Comparison of ENCODE assay signal across 1 cellular context in genomic region chr11:86261328-86261727, GRCh38.
TF ChIP-seq lines count a peak whose summit lies in the region.

No MANE protein-coding gene starts in this region.

TF ChIP-seq in GM12878, 131 proteins besides CTCF, POLR2A, EP300 and RAD21:
- TF ChIP-seq SREBF2 (IDR thresholded peaks at IDR 0.05; ENCODE audit: low read length): no peak
- no peak for TF ChIP-seq CREM (IDR thresholded peaks at IDR 0.05; ENCODE audit: low read depth)
- TF ChIP-seq, protein P1, sequence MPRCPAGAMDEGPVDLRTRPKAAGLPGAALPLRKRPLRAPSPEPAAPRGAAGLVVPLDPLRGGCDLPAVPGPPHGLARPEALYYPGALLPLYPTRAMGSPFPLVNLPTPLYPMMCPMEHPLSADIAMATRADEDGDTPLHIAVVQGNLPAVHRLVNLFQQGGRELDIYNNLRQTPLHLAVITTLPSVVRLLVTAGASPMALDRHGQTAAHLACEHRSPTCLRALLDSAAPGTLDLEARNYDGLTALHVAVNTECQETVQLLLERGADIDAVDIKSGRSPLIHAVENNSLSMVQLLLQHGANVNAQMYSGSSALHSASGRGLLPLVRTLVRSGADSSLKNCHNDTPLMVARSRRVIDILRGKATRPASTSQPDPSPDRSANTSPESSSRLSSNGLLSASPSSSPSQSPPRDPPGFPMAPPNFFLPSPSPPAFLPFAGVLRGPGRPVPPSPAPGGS (IDR thresholded peaks at IDR 0.05; ENCODE audit: borderline replicate concordance, insufficient read depth, low read depth, low read length, poor library complexity, severe bottlenecking): no peak
- no peak for TF ChIP-seq HDAC6 (IDR thresholded peaks at IDR 0.05; ENCODE audit: unreplicated experiment)
- TF ChIP-seq, protein P2, sequence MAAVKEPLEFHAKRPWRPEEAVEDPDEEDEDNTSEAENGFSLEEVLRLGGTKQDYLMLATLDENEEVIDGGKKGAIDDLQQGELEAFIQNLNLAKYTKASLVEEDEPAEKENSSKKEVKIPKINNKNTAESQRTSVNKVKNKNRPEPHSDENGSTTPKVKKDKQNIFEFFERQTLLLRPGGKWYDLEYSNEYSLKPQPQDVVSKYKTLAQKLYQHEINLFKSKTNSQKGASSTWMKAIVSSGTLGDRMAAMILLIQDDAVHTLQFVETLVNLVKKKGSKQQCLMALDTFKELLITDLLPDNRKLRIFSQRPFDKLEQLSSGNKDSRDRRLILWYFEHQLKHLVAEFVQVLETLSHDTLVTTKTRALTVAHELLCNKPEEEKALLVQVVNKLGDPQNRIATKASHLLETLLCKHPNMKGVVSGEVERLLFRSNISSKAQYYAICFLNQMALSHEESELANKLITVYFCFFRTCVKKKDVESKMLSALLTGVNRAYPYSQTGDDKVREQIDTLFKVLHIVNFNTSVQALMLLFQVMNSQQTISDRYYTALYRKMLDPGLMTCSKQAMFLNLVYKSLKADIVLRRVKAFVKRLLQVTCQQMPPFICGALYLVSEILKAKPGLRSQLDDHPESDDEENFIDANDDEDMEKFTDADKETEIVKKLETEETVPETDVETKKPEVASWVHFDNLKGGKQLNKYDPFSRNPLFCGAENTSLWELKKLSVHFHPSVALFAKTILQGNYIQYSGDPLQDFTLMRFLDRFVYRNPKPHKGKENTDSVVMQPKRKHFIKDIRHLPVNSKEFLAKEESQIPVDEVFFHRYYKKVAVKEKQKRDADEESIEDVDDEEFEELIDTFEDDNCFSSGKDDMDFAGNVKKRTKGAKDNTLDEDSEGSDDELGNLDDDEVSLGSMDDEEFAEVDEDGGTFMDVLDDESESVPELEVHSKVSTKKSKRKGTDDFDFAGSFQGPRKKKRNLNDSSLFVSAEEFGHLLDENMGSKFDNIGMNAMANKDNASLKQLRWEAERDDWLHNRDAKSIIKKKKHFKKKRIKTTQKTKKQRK (IDR thresholded peaks at IDR 0.05; ENCODE audit: low read depth, low read length): no peak
- TF ChIP-seq SKIL (IDR thresholded peaks at IDR 0.05; ENCODE audit: low read depth, poor library complexity, severe bottlenecking): no peak
- TF ChIP-seq ESRRA (IDR thresholded peaks at IDR 0.05; ENCODE audit: low read length): no peak
- TF ChIP-seq YBX1 (IDR thresholded peaks at IDR 0.05): no peak
- TF ChIP-seq ZNF217 (IDR thresholded peaks at IDR 0.05): no peak
- TF ChIP-seq, protein P3, sequence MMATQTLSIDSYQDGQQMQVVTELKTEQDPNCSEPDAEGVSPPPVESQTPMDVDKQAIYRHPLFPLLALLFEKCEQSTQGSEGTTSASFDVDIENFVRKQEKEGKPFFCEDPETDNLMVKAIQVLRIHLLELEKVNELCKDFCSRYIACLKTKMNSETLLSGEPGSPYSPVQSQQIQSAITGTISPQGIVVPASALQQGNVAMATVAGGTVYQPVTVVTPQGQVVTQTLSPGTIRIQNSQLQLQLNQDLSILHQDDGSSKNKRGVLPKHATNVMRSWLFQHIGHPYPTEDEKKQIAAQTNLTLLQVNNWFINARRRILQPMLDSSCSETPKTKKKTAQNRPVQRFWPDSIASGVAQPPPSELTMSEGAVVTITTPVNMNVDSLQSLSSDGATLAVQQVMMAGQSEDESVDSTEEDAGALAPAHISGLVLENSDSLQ (IDR thresholded peaks at IDR 0.05): no peak
- no peak for TF ChIP-seq EED (IDR thresholded peaks at IDR 0.05; ENCODE audit: low read depth)
